ENCODE assay signal across 21 cellular contexts in genomic region chr9:100020121-100020780, GRCh38.
A peak's percentile ranks its signal among the peaks of the same experiment; 100 is the strongest.
DNase-seq lines count a peak whose midpoint lies in the region; ATAC-seq and TF ChIP-seq lines count a peak whose summit lies in the region.
"Had no signal": no experiment of that assay in that cellular context is flagged by ENCODE, and none has a peak within 500 bp of the region (broad histone marks: within the 10 kb centered on the region; RNA-seq: fewer than 3 reads in every experiment).

No MANE protein-coding gene starts in this region.

- H3K36me3 ChIP-seq in body of pancreas (replicated peaks in 1 of 2; ENCODE audit: insufficient read depth in 1 of 2, low read depth in 2 of 2): peaks cover 0 to 4% of the 10 kb centered on the region in 2 donors

- no peak for TF ChIP-seq CTCF in activated CD8-positive, alpha-beta T cell treated with anti-CD3 and anti-CD28 coated beads for 36 hours (IDR thresholded peaks at IDR 0.05)
- TF ChIP-seq CTCF in fibroblast of pulmonary artery (IDR thresholded peaks at IDR 0.05; ENCODE audit: low read length, missing control alignments) (no peak), body of pancreas (IDR thresholded peaks at IDR 0.05) (no peak), chondrocyte (IDR thresholded peaks at IDR 0.05) (no peak)

- H3K27ac ChIP-seq in caudate nucleus (ENCODE audit: low read depth, low read length) (no peak overlapping the region), body of pancreas (no peak overlapping the region)
- H3K27ac ChIP-seq: dorsolateral prefrontal cortex, gastrocnemius medialis, right atrium auricular region had no signal

- no peaks in the 10 kb centered on the region for H3K9me3 Mint-ChIP-seq in activated CD8-positive, alpha-beta T cell treated with anti-CD3 and anti-CD28 coated beads for 36 hours
- no peaks in the 10 kb centered on the region for H3K9me3 Mint-ChIP-seq in activated CD8-positive, alpha-beta T cell treated with anti-CD3 and anti-CD28 coated beads, Interleukin-2, amount 10 ng/mL, durations not matched to agents 7 days and 5 days (ENCODE audit: insufficient read depth)
- H3K9me3 Mint-ChIP-seq in chondrocyte (ENCODE audit: low read depth): peaks cover 7% of the 10 kb centered on the region
- H3K9me3 Mint-ChIP-seq: activated naive CD8-positive, alpha-beta T cell treated with anti-CD3 and anti-CD28 coated beads for 36 hours; CD4-positive, CD25-positive, alpha-beta regulatory T cell had no signal

- peak overlapping the region; percentile 12 for H3K27ac Mint-ChIP-seq in activated CD8-positive, alpha-beta T cell treated with anti-CD3 and anti-CD28 coated beads for 36 hours
- H3K27ac Mint-ChIP-seq in activated CD8-positive, alpha-beta T cell treated with anti-CD3 and anti-CD28 coated beads, Interleukin-2, amount 10 ng/mL, durations not matched to agents 7 days and 5 days: no peak overlapping the region
- H3K27ac Mint-ChIP-seq in chondrocyte (ENCODE audit: unreplicated experiment): no peak overlapping the region
- H3K27ac Mint-ChIP-seq: activated naive CD8-positive, alpha-beta T cell treated with anti-CD3 and anti-CD28 coated beads for 36 hours had no signal

- no peaks in the 10 kb centered on the region for H3K9me3 ChIP-seq in body of pancreas
- H3K9me3 ChIP-seq: gastrocnemius medialis had no signal

- CTCF ChIA-PET in activated CD8-positive, alpha-beta T cell treated with anti-CD3 and anti-CD28 coated beads for 36 hours (lab: Charles Lee): no interaction called here
- CTCF ChIA-PET in activated CD8-positive, alpha-beta T cell treated with anti-CD3 and anti-CD28 coated beads, Interleukin-2, amount 10 ng/mL, durations not matched to agents 7 days and 5 days (lab: Charles Lee): interaction anchor here (0.7 to 1.0 kb wide), 2 partner anchors 10 to 486 kb away, joined by 3 read pairs; no protein-coding TSS in a partner anchor

- no peak for DNase-seq in activated CD8-positive, alpha-beta T cell treated with anti-CD3 and anti-CD28 coated beads for 36 hours
- DNase-seq in activated CD8-positive, alpha-beta T cell treated with anti-CD3 and anti-CD28 coated beads, Interleukin-2, amount 10 ng/mL, durations not matched to agents 7 days and 5 days: no peak
- DNase-seq in RPMI7951 (ENCODE audit: low read depth) (peak; percentile 36), fibroblast of pulmonary artery (ENCODE audit: low read depth) (peak; percentile 17), caudate nucleus (lab: John Stamatoyannopoulos, UW) (no peak), body of pancreas (no peak), chondrocyte (ENCODE audit: low spot score) (no peak), NCI-H82 (lab: John Stamatoyannopoulos, UW) (no peak)
- DNase-seq: 8988T; activated CD4-positive, alpha-beta T cell treated with anti-CD3 and anti-CD28 coated beads for 1 hour; activated naive CD8-positive, alpha-beta T cell treated with anti-CD3 and anti-CD28 coated beads for 36 hours; CD4-positive, CD25-positive, alpha-beta regulatory T cell; DMS153; dorsolateral prefrontal cortex; gastrocnemius medialis; NCI-H1417; NCI-H2107; NCI-H524; stimulated activated CD4-positive, alpha-beta T cell treated with anti-CD3 and anti-CD28 coated beads, Interleukin-12 subunit alpha, Interleukin-12 subunit beta, amount 100 ng/mL, for 4 hours; SW 1271 had no signal

- no peak for ATAC-seq in activated CD8-positive, alpha-beta T cell treated with anti-CD3 and anti-CD28 coated beads for 36 hours
- ATAC-seq in activated CD8-positive, alpha-beta T cell treated with anti-CD3 and anti-CD28 coated beads, Interleukin-2, amount 10 ng/mL, durations not matched to agents 7 days and 5 days: no peak
- ATAC-seq in body of pancreas: no peak
- ATAC-seq: gastrocnemius medialis had no signal

- H3K4me1 Mint-ChIP-seq in activated CD8-positive, alpha-beta T cell treated with anti-CD3 and anti-CD28 coated beads for 36 hours (ENCODE audit: low read depth): no peaks in the 10 kb centered on the region
- H3K4me1 Mint-ChIP-seq in activated CD8-positive, alpha-beta T cell treated with anti-CD3 and anti-CD28 coated beads, Interleukin-2, amount 10 ng/mL, durations not matched to agents 7 days and 5 days (ENCODE audit: low read depth): no peaks in the 10 kb centered on the region
- peaks cover 9% of the 10 kb centered on the region for H3K4me1 Mint-ChIP-seq in chondrocyte (ENCODE audit: low read depth)

- no peak overlapping the region for H3K4me3 Mint-ChIP-seq in activated CD8-positive, alpha-beta T cell treated with anti-CD3 and anti-CD28 coated beads for 36 hours
- H3K4me3 Mint-ChIP-seq in activated CD8-positive, alpha-beta T cell treated with anti-CD3 and anti-CD28 coated beads, Interleukin-2, amount 10 ng/mL, durations not matched to agents 7 days and 5 days: no peak overlapping the region
- H3K4me3 Mint-ChIP-seq in chondrocyte (ENCODE audit: unreplicated experiment): no peak overlapping the region
- H3K4me3 Mint-ChIP-seq: activated naive CD8-positive, alpha-beta T cell treated with anti-CD3 and anti-CD28 coated beads for 36 hours; CD4-positive, CD25-positive, alpha-beta regulatory T cell had no signal

- 95 to 96% methylated on average over 5 of the region's 5 CpGs for WGBS in body of pancreas, 2 donors

- TF ChIP-seq POLR2A in body of pancreas (IDR thresholded peaks at IDR 0.05): no peak

- H3K27me3 Mint-ChIP-seq in activated CD8-positive, alpha-beta T cell treated with anti-CD3 and anti-CD28 coated beads for 36 hours: no peaks in the 10 kb centered on the region
- H3K27me3 Mint-ChIP-seq in activated CD8-positive, alpha-beta T cell treated with anti-CD3 and anti-CD28 coated beads, Interleukin-2, amount 10 ng/mL, durations not matched to agents 7 days and 5 days (ENCODE audit: low read depth): no peaks in the 10 kb centered on the region
- no peaks in the 10 kb centered on the region for H3K27me3 Mint-ChIP-seq in chondrocyte (ENCODE audit: low read depth)
- H3K27me3 Mint-ChIP-seq: activated naive CD8-positive, alpha-beta T cell treated with anti-CD3 and anti-CD28 coated beads for 36 hours; CD4-positive, CD25-positive, alpha-beta regulatory T cell had no signal

- intact Hi-C loops in activated CD8-positive, alpha-beta T cell treated with anti-CD3 and anti-CD28 coated beads for 36 hours (cut with micrococcal nuclease): loop anchor here (10.0 kb wide), 1 partner anchor 305 kb away; no protein-coding TSS in a partner anchor
- intact Hi-C loops in body of pancreas (cut with DNase I): no loop called here

- H3K36me3 Mint-ChIP-seq in activated CD8-positive, alpha-beta T cell treated with anti-CD3 and anti-CD28 coated beads for 36 hours (ENCODE audit: low read depth): peaks cover 14% of the 10 kb centered on the region
- peaks cover 24% of the 10 kb centered on the region for H3K36me3 Mint-ChIP-seq in activated CD8-positive, alpha-beta T cell treated with anti-CD3 and anti-CD28 coated beads, Interleukin-2, amount 10 ng/mL, durations not matched to agents 7 days and 5 days (ENCODE audit: low read depth)
- peaks cover 14% of the 10 kb centered on the region for H3K36me3 Mint-ChIP-seq in chondrocyte (ENCODE audit: low read depth)

- no peaks in the 10 kb centered on the region for H3K27me3 ChIP-seq in body of pancreas
- H3K27me3 ChIP-seq: dorsolateral prefrontal cortex, gastrocnemius medialis, right atrium auricular region had no signal

- no peaks in the 10 kb centered on the region for H3K4me1 ChIP-seq in body of pancreas
- H3K4me1 ChIP-seq: right atrium auricular region had no signal

- H3K4me3 ChIP-seq in fibroblast of pulmonary artery (replicated peaks; ENCODE audit: low read depth, low read length): no peak overlapping the region
- H3K4me3 ChIP-seq in body of pancreas: no peak overlapping the region
- H3K4me3 ChIP-seq: dorsolateral prefrontal cortex, gastrocnemius medialis, right atrium auricular region had no signal

- POLR2A ChIA-PET in activated CD8-positive, alpha-beta T cell treated with anti-CD3 and anti-CD28 coated beads for 36 hours (lab: Charles Lee): no interaction called here
- POLR2A ChIA-PET in activated CD8-positive, alpha-beta T cell treated with anti-CD3 and anti-CD28 coated beads, Interleukin-2, amount 10 ng/mL, durations not matched to agents 7 days and 5 days (lab: Charles Lee): no interaction called here

Comparison
In these comparisons a context has a peak if more than half of its experiments do, and no peak if none do; other contexts are left out.
1. DNase-seq: peak in RPMI7951 (single experiment) and fibroblast of pulmonary artery (single experiment); none in activated CD8-positive, alpha-beta T cell treated with anti-CD3 and anti-CD28 coated beads for 36 hours (single experiment), activated CD8-positive, alpha-beta T cell treated with anti-CD3 and anti-CD28 coated beads, Interleukin-2, amount 10 ng/mL, durations not matched to agents 7 days and 5 days (single experiment), caudate nucleus (0 of 61), body of pancreas (0 of 4), chondrocyte (single experiment) and NCI-H82 (single experiment).